Comparison of ENCODE assay signal across 8 cellular contexts in the genomic region with DNA sequence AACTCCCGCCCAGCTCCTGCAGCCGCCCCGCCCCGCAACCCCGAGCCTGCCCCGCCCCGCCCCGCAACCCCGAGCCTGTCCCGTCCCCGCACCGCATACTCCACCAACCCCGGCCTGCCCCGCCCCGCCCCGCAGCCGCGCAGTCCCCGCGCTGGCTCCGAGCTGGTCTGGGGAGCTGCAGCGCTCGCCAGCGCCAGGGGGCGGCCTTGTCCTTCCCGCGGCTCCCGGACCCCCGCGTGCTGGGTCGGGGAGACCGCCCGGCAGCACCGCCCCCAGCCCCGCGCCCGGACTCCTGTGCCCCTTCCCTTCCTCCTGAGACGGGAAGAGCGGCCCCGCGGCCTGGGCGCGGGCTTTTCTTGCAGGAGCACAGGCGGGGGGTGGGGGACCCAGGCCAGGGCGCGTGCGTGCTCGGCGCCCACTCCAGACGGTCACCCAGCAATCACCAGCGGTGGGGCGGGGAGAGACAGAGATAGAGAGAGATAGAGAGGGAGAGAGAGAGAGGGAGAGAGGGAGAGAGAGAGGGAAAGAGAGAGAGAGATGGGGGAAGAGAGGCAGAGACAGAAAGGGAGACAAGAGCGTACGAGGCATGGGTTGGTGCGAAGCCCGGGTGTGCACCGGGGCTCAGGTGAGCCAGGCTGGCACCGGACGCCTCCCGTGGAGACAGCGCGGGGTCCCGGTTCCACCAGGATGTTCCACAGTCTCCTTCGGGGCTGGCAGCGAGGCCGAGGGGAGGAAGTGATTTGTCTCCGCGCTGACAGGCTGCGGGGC. TPM values are rescaled to one million over a fixed set of nuclear protein-coding genes. Genes with fewer than 3 reads are reported as not detected.
A peak's percentile ranks its signal among the peaks of the same experiment; 100 is the strongest.
DNase-seq lines count a peak whose midpoint lies in the region; ATAC-seq, FAIRE-seq and TF ChIP-seq lines count a peak whose summit lies in the region.

No MANE protein-coding gene starts in this region.

- H3K27ac Mint-ChIP-seq in naive thymus-derived CD4-positive, alpha-beta T cell: no peak overlapping the region

- no peak overlapping the region for H4K8ac ChIP-seq in H1 (ENCODE audit: extremely low read depth, insufficient read depth, low read length)

- peak overlapping the region; percentile 10; the same call in 1 of the 2 replicates for H2BK15ac ChIP-seq in H1 (ENCODE audit: low read length)

- no peak overlapping the region for H3K14ac ChIP-seq in H1 (ENCODE audit: insufficient read length)

- H3K36me3 ChIP-seq in OCI-LY7 (ENCODE audit: insufficient read depth, low read length) (no peaks in the 10 kb centered on the region), H1 (ENCODE audit: control insufficient read depth in 2 of 4, insufficient read depth in 4 of 4, low read length in 3 of 4) (no peaks in the 10 kb centered on the region)
- no peaks in the 10 kb centered on the region for H3K36me3 ChIP-seq in naive thymus-derived CD4-positive, alpha-beta T cell (ENCODE audit: control insufficient read depth in 2 of 3, insufficient read depth in 3 of 3, low read length in 3 of 3)

- H3K9me3 Mint-ChIP-seq in naive thymus-derived CD4-positive, alpha-beta T cell: no peaks in the 10 kb centered on the region

- H3K27ac ChIP-seq in OCI-LY7 (ENCODE audit: low read depth, low read length, poor library complexity, severe bottlenecking) (no peak overlapping the region), H1 (ENCODE audit: low read depth, low read length) (no peak overlapping the region)
- H3K27ac ChIP-seq in naive thymus-derived CD4-positive, alpha-beta T cell (ENCODE audit: low read depth, low read length): no peak overlapping the region

- WGBS in H1 (ENCODE audit: extremely low coverage in 1 of 2, insufficient coverage in 1 of 2, insufficient read length in 1 of 2, insufficient replicate concordance in 2 of 2, low coverage in 1 of 2, low lambda C conversion rate in 2 of 2, missing lambda C conversion rate in 1 of 2), 2 experiments: 21% methylated on average over 20 of the region's 69 CpGs; no CpG with 5 or more reads in 1 of the 2 experiments

- no peak overlapping the region for H4K91ac ChIP-seq in H1 (replicated peaks; ENCODE audit: insufficient read length, low read length)

- peaks cover 14 to 48% (median 35%) of the 10 kb centered on the region in 5 donors for H3K27me3 Mint-ChIP-seq in naive thymus-derived CD4-positive, alpha-beta T cell

- peak; percentile 58 to 77 for TF ChIP-seq RAD21 in H1 (IDR thresholded peaks at IDR 0.05 in 1 of 2, conservative IDR thresholded peaks at IDR 0.05 in 1 of 2; ENCODE audit: low read depth in 2 of 2, low read length in 2 of 2)

- no peak overlapping the region for H3K9ac ChIP-seq in H1 (replicated peaks in 1 of 4; ENCODE audit: extremely low read depth in 1 of 4, low read depth in 3 of 4, low read length in 3 of 4)

- H3K79me2 ChIP-seq in OCI-LY7 (ENCODE audit: insufficient read depth, low read depth, low read length) (no peaks in the 10 kb centered on the region), H1 (ENCODE audit: control insufficient read depth in 1 of 2, insufficient read depth in 2 of 2, low read length in 2 of 2) (no peaks in the 10 kb centered on the region)

- no peak for TF ChIP-seq POLR2A in H1 (IDR thresholded peaks at IDR 0.05; ENCODE audit: control extremely low read depth in 1 of 2, low read depth in 2 of 2, low read length in 2 of 2)

- H2BK12ac ChIP-seq in H1 (ENCODE audit: low read depth, low read length): peak overlapping the region; percentile 75; the same call in 1 of the 2 replicates

- CTCF ChIA-PET in OCI-LY7 (lab: Charles Lee; ENCODE audit: unreplicated experiment) (interaction anchor here (0.6 kb wide), 1 partner anchor 134 kb away, joined by 4 read pairs; no protein-coding TSS in a partner anchor), H1 (lab: Charles Lee; ENCODE audit: partially characterized antibody) (interaction anchor here (0.5 to 2.3 kb wide), 10 partner anchors 10 to 369 kb away, joined by 3 to 9 read pairs (median 4); no protein-coding TSS in a partner anchor)
- CTCF ChIA-PET in naive thymus-derived CD4-positive, alpha-beta T cell (lab: Charles Lee): no interaction called here

- H3K23me2 ChIP-seq in H1 (ENCODE audit: low read depth, low read length): peaks cover 4% of the 10 kb centered on the region; the same call in 1 of the 2 replicates

- peak overlapping the region in 8 of 10 donors; percentile 19 to 82 (median 70) for H3K4me3 Mint-ChIP-seq in naive thymus-derived CD4-positive, alpha-beta T cell

- H2BK120ac ChIP-seq in H1 (replicated peaks; ENCODE audit: low read depth, low read length): no peak overlapping the region

- no peak for DNase-seq in activated CD4-positive, CD25-positive, alpha-beta regulatory T cell treated with anti-CD3 and anti-CD28 coated beads, Interleukin-2, amount 50 U/mL, for 72 hours
- no peak for DNase-seq in OCI-LY7 (ENCODE audit: low spot score)
- peak in 1 of 2 experiments; percentile 80 for DNase-seq in H1 (ENCODE audit: low read depth in 1 of 2, low spot score in 2 of 2)
- DNase-seq in naive thymus-derived CD4-positive, alpha-beta T cell: no peak
- DNase-seq in COLO829 (ENCODE audit: low spot score): no peak
- DNase-seq in T-helper 2 cell: no peak

- no peaks in the 10 kb centered on the region for H3K79me1 ChIP-seq in H1 (ENCODE audit: low read depth, low read length)

- H3K4ac ChIP-seq in H1 (replicated peaks; ENCODE audit: insufficient read length, low read depth, low read length): no peak overlapping the region

- H3K4me2 ChIP-seq in OCI-LY7 (ENCODE audit: low read length) (no peak overlapping the region), H1 (ENCODE audit: insufficient read depth in 1 of 2, low read depth in 2 of 2, low read length in 2 of 2) (peak overlapping the region; percentile 34 to 69)

- H2AK5ac ChIP-seq in H1 (ENCODE audit: low read depth, low read length): no peak overlapping the region

- H3K27me3 ChIP-seq in H1 (replicated peaks in 1 of 4; ENCODE audit: control insufficient read depth in 3 of 4, extremely low read depth in 1 of 4, insufficient read depth in 3 of 4, low read length in 3 of 4): peaks cover 4 to 29% (median 22%) of the 10 kb centered on the region in 4 experiments; a peak in 6 of 7 replicates
- H3K27me3 ChIP-seq in naive thymus-derived CD4-positive, alpha-beta T cell (ENCODE audit: control insufficient read depth in 2 of 2, insufficient read depth in 2 of 2, low read length in 2 of 2): peaks cover 0 to 3% of the 10 kb centered on the region in 2 donors

- peak; percentile 51 to 64 for ATAC-seq in activated CD4-positive, CD25-positive, alpha-beta regulatory T cell treated with anti-CD3 and anti-CD28 coated beads, Interleukin-2, amount 50 U/mL, for 24 hours
- peak; percentile 69 for ATAC-seq in naive thymus-derived CD4-positive, alpha-beta T cell
- ATAC-seq in GM19324 (IDR thresholded peaks at IDR 0.05; ENCODE audit: low FRiP score, unreplicated experiment): no peak

- H2AFZ ChIP-seq in OCI-LY7 (ENCODE audit: low read length) (no peak overlapping the region), H1 (ENCODE audit: low read length) (0 out of 2 replicates have a peak overlapping the region, but pooled peaks have one; percentile 15)

- no peak overlapping the region for H2BK5ac ChIP-seq in H1 (ENCODE audit: low read depth, low read length)

- peaks cover 0 to 11% (median 6%) of the 10 kb centered on the region in 7 donors for H3K4me1 Mint-ChIP-seq in naive thymus-derived CD4-positive, alpha-beta T cell

- no peak overlapping the region for H4K5ac ChIP-seq in H1 (ENCODE audit: insufficient read length, low read depth, low read length)

- H3K18ac ChIP-seq in H1 (ENCODE audit: extremely low read depth, low read length): peak overlapping the region; percentile 87

- no peaks in the 10 kb centered on the region for H3K36me3 Mint-ChIP-seq in naive thymus-derived CD4-positive, alpha-beta T cell

- POLR2A ChIA-PET in OCI-LY7 (lab: Charles Lee): no interaction called here
- POLR2A ChIA-PET in H1 (lab: Charles Lee; ENCODE audit: partially characterized antibody): interaction anchor here (0.6 to 1.3 kb wide), 4 partner anchors 16 to 1870 kb away, joined by 3 read pairs; no protein-coding TSS in a partner anchor
- POLR2A ChIA-PET in naive thymus-derived CD4-positive, alpha-beta T cell (lab: Charles Lee): no interaction called here

- no peak for FAIRE-seq in H1 (lab: Jason Lieb, UNC)

- no peak overlapping the region for H2BK20ac ChIP-seq in H1 (ENCODE audit: low read length)

- BruUV-seq in OCI-LY7 (replicated peaks; lab: Mats Ljungman, UMichigan): no TSS peak

- no peak overlapping the region for H3K56ac ChIP-seq in H1 (replicated peaks; ENCODE audit: insufficient read length, low read depth, low read length)

- H3K9me2 ChIP-seq in OCI-LY7 (ENCODE audit: insufficient read depth, low read length): no peaks in the 10 kb centered on the region

- H3K4me3 ChIP-seq in OCI-LY7 (ENCODE audit: low read depth, low read length, poor library complexity, severe bottlenecking) (no peak overlapping the region), H1 (ENCODE audit: extremely low read depth in 1 of 4, insufficient read depth in 2 of 4, low read depth in 3 of 4, low read length in 4 of 4) (peak overlapping the region in 3 of 4 experiments; percentile 11 to 65 (median 31); a peak in 6 of 8 replicates)
- H3K4me3 ChIP-seq in naive thymus-derived CD4-positive, alpha-beta T cell (ENCODE audit: low read length): no peak overlapping the region

- H3K9me3 ChIP-seq in OCI-LY7 (ENCODE audit: low read length): no peaks in the 10 kb centered on the region
- H3K9me3 ChIP-seq in H1 (ENCODE audit: insufficient read depth in 2 of 2, low read depth in 1 of 2, low read length in 1 of 2): no peaks in the 10 kb centered on the region
- H3K9me3 ChIP-seq in naive thymus-derived CD4-positive, alpha-beta T cell (ENCODE audit: control insufficient read depth in 2 of 3, low read length in 3 of 3): no peaks in the 10 kb centered on the region

- intact Hi-C loops in OCI-LY7 (cut with micrococcal nuclease; ENCODE audit: unreplicated experiment): no loop called here
- intact Hi-C loops in naive thymus-derived CD4-positive, alpha-beta T cell (cut with micrococcal nuclease): loop anchor here in 1 of 2 donors (1.0 kb wide), 1 partner anchor 150 kb away; no protein-coding TSS in a partner anchor

- no peaks in the 10 kb centered on the region for H4K20me1 ChIP-seq in OCI-LY7 (ENCODE audit: insufficient read depth, low read length)
- no peaks in the 10 kb centered on the region for H4K20me1 ChIP-seq in H1 (replicated peaks in 1 of 2; ENCODE audit: control insufficient read depth in 1 of 2, insufficient read depth in 2 of 2, low read length in 2 of 2)

- H3K4me1 ChIP-seq in OCI-LY7 (ENCODE audit: insufficient read depth, low read length, poor library complexity, severe bottlenecking) (no peaks in the 10 kb centered on the region), H1 (replicated peaks in 1 of 4; ENCODE audit: control insufficient read depth in 3 of 4, insufficient read depth in 4 of 4, low read length in 3 of 4) (peaks cover 0 to 22% (median 12%) of the 10 kb centered on the region in 4 experiments; a peak in 6 of 7 replicates)
- peaks cover 0 to 3% of the 10 kb centered on the region in 2 donors for H3K4me1 ChIP-seq in naive thymus-derived CD4-positive, alpha-beta T cell (ENCODE audit: control insufficient read depth in 2 of 2, insufficient read depth in 2 of 2, low read length in 2 of 2)

- TF ChIP-seq CTCF in OCI-LY7 (conservative IDR thresholded peaks at IDR 0.05; ENCODE audit: low read length) (peak; percentile 60), H1 (IDR thresholded peaks at IDR 0.05; ENCODE audit: control extremely low read depth in 1 of 3, insufficient read depth in 1 of 3, low read depth in 1 of 3, low read length in 3 of 3) (peak in 2 of 3 experiments; percentile 39 to 67; a peak in 3 of 4 replicates)

- no peak overlapping the region for H3K23ac ChIP-seq in H1 (ENCODE audit: insufficient read length)

- no peak for TF ChIP-seq EP300 in H1 (IDR thresholded peaks at IDR 0.05; ENCODE audit: borderline replicate concordance in 1 of 2, low read depth in 2 of 2, low read length in 2 of 2)

RNA-seq across cellular contexts. Expression of a gene that starts 14.7 kb away (rescaled TPM):
- total RNA-seq in OCI-LY7 (2014; rRNA removed; shearing (Covaris generic)): 38.4 and 51.0 TPM in 2 replicates
- total RNA-seq in OCI-LY7 (2022): 50.5 and 53.8 TPM in 2 replicates
- total RNA-seq in H1 (2021; fragmentation: NEBNext Ultra II Directional; extraction: Animal tissue kit (Norgen Biotek cat#: 25700)): 34.9 and 35.3 TPM in 2 replicates
- polyA plus RNA-seq in H1 (2011; rRNA removed): 22.3 and 36.1 TPM in 2 replicates
- 29.7 TPM for polyA plus RNA-seq in H1 (2011; cell fraction: cytosol; rRNA removed)
- 51.9 TPM for polyA plus RNA-seq in H1 (2011; cell fraction: nucleus; rRNA removed)
- 27.3 to 39.7 TPM (median 36.4 TPM) in 4 replicates for polyA plus RNA-seq in H1 (2012, experiment 1 of 2)
- 42.5 TPM for polyA plus RNA-seq in H1 (2012, experiment 2 of 2)
- polyA plus RNA-seq in H1 (2013, experiment 1 of 2): 22.7 TPM
- polyA plus RNA-seq in H1 (2013, experiment 2 of 2): 22.4 TPM
- 16.0 TPM in 2 replicates for polyA minus RNA-seq in H1 (2011; rRNA and poly(A)+ RNA removed)
- 31.0 TPM for polyA minus RNA-seq in H1 (2011; cell fraction: cytosol; rRNA and poly(A)+ RNA removed)
- polyA minus RNA-seq in H1 (2011; cell fraction: nucleus; rRNA and poly(A)+ RNA removed): 33.8 TPM
- total RNA-seq in naive thymus-derived CD4-positive, alpha-beta T cell: 10 to 100 TPM; 16.4 to 55.3 (median 41.3) TPM
- 10 to 100 TPM; 42.2 to 61.8 TPM for polyA plus RNA-seq in naive thymus-derived CD4-positive, alpha-beta T cell

RNA-seq across cellular contexts. Expression of a gene that starts 38.3 kb away (rescaled TPM):
- total RNA-seq in OCI-LY7 (2014; rRNA removed; shearing (Covaris generic)): 0.21 and 0.38 TPM in 2 replicates
- 0.63 and 0.72 TPM in 2 replicates for total RNA-seq in OCI-LY7 (2022)
- total RNA-seq in H1 (2021; fragmentation: NEBNext Ultra II Directional; extraction: Animal tissue kit (Norgen Biotek cat#: 25700)): 13.6 and 14.0 TPM in 2 replicates
- polyA plus RNA-seq in H1 (2011; rRNA removed): 8.3 and 14.9 TPM in 2 replicates
- polyA plus RNA-seq in H1 (2011; cell fraction: cytosol; rRNA removed): 10.8 TPM
- polyA plus RNA-seq in H1 (2011; cell fraction: nucleus; rRNA removed): 16.7 TPM
- polyA plus RNA-seq in H1 (2012, experiment 1 of 2): 6.6 to 9.5 TPM (median 8.4 TPM) in 4 replicates
- 5.6 TPM for polyA plus RNA-seq in H1 (2012, experiment 2 of 2)
- 6.3 TPM for polyA plus RNA-seq in H1 (2013, experiment 1 of 2)
- polyA plus RNA-seq in H1 (2013, experiment 2 of 2): 6.3 TPM
- polyA minus RNA-seq in H1 (2011; rRNA and poly(A)+ RNA removed): 6.4 and 8.3 TPM in 2 replicates
- 12.7 TPM for polyA minus RNA-seq in H1 (2011; cell fraction: cytosol; rRNA and poly(A)+ RNA removed)
- polyA minus RNA-seq in H1 (2011; cell fraction: nucleus; rRNA and poly(A)+ RNA removed): 10.0 TPM
- total RNA-seq in naive thymus-derived CD4-positive, alpha-beta T cell: 10 to 100 TPM in 1 of 5 experiments, 1 to 10 TPM in 4; 2.7 to 17.7 (median 8.2) TPM
- polyA plus RNA-seq in naive thymus-derived CD4-positive, alpha-beta T cell: under 1 TPM; 0.92 to 0.97 TPM

Comparison
In these comparisons a context has a peak if more than half of its experiments do, and no peak if none do; other contexts are left out.
1. H3K4me3 ChIP-seq: peak in H1 (3 of 4); none in OCI-LY7 (single experiment) and naive thymus-derived CD4-positive, alpha-beta T cell (single experiment).